In the genomic region with DNA sequence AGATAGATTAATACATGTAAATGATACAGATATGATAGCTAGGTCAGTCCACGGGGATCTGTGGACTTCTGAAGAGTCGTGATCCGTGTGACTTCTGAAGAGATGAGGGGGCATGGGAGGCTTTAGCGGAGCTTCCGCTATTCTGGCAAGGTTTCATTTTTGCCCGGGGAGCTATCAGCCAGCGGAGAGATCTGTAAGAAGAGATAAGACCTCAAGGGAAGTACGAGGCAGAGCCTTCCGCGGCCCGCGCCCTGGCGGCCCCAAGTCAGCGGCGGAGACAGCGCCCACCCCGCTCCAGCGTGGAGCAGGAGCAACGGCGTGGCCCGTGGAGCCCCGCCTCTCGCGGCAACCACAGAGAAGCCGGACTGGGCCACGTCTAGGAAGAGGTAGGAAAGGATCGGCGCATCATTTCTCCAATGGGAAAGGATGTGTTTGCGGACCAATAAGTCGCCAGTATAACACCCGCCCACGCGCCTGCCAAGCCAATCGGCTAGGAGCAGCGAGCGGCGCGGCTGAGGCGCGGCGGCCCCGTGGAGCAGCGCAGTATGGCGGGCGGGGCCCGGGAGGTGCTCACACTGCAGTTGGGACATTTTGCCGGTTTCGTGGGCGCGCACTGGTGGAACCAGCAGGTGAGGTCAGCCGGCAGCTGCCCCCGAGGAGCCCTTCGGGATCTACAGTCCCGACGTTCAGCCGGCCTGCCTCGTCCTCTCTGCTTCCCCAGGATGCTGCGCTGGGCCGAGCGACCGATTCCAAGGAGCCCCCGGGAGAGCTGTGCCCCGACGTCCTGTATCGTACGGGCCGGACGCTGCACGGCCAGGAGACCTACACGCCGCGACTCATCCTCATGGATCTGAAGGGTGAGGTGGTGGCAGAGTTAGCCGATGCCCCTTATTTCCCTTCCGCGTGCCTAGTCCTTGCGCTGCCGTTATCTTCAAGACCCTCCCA, we compare ENCODE assay signal across 1 cellular context.
TF ChIP-seq lines count a peak whose summit lies in the region.
"Not testable (repeated sequence)": the region's sequence is repeated elsewhere in the genome, so short reads cannot be mapped to it uniquely, and the experiment has no call there.

No MANE protein-coding gene starts in this region.

TF ChIP-seq in HepG2, 621 proteins besides CTCF, POLR2A, EP300 and RAD21 (continued from another document and continues in another):
- TF ChIP-seq CBX5 (CRISPR knock-in tag; IDR thresholded peaks at IDR 0.05; ENCODE audit: borderline replicate concordance) (peak; percentile 64; the same call in 1 of the 2 replicates), PHF20 (CRISPR knock-in tag; IDR thresholded peaks at IDR 0.05) (peak; percentile 74), MTA1 (CRISPR knock-in tag; IDR thresholded peaks at IDR 0.05; ENCODE audit: borderline replicate concordance) (peak; percentile 70; the same call in 1 of the 2 replicates), SRY (CRISPR knock-in tag; IDR thresholded peaks at IDR 0.05) (peak; percentile 56; the same call in 1 of the 2 replicates), GATAD1 (CRISPR knock-in tag; IDR thresholded peaks at IDR 0.05) (peak; percentile 78), TBX2 (CRISPR knock-in tag; IDR thresholded peaks at IDR 0.05; ENCODE audit: borderline replicate concordance) (peak; percentile 57), GATAD2A (CRISPR knock-in tag; IDR thresholded peaks at IDR 0.05) (peak; percentile 34; the same call in 1 of the 2 replicates), ZNF878 (CRISPR knock-in tag; IDR thresholded peaks at IDR 0.05) (0 out of 2 replicates have a peak, but pooled peaks have one; percentile 47), ZNF543 (CRISPR knock-in tag; IDR thresholded peaks at IDR 0.05) (peak; percentile 62; the same call in 1 of the 2 replicates), ZNF747 (CRISPR knock-in tag; IDR thresholded peaks at IDR 0.05; ENCODE audit: borderline replicate concordance) (0 out of 2 replicates have a peak, but pooled peaks have one; percentile 35), AKAP8 (CRISPR knock-in tag; IDR thresholded peaks at IDR 0.05) (peak; percentile 29; the same call in 1 of the 2 replicates), REPIN1 (CRISPR knock-in tag; IDR thresholded peaks at IDR 0.05; ENCODE audit: borderline replicate concordance, low read depth) (peak; percentile 72; the same call in 1 of the 2 replicates), FOSL2 (CRISPR knock-in tag; IDR thresholded peaks at IDR 0.05) (peak; percentile 21; the same call in 1 of the 2 replicates), IRX3 (CRISPR knock-in tag; IDR thresholded peaks at IDR 0.05; ENCODE audit: borderline replicate concordance, low read depth) (0 out of 2 replicates have a peak, but pooled peaks have one; percentile 22), ZNF772 (CRISPR knock-in tag; IDR thresholded peaks at IDR 0.05) (peak; percentile 76; the same call in 1 of the 2 replicates), MAZ (CRISPR knock-in tag; IDR thresholded peaks at IDR 0.05; ENCODE audit: low read depth) (peak; percentile 68), KMT2B (CRISPR knock-in tag; IDR thresholded peaks at IDR 0.05) (peak; percentile 64), DRAP1 (CRISPR knock-in tag; IDR thresholded peaks at IDR 0.05) (peak; percentile 52; the same call in 1 of the 2 replicates), ARID5B (CRISPR knock-in tag; IDR thresholded peaks at IDR 0.05) (peak; percentile 55), FOXO1 (CRISPR knock-in tag; IDR thresholded peaks at IDR 0.05) (0 out of 2 replicates have a peak, but pooled peaks have one; percentile 25), HES4 (CRISPR knock-in tag; IDR thresholded peaks at IDR 0.05; ENCODE audit: borderline replicate concordance) (0 out of 2 replicates have a peak, but pooled peaks have one; percentile 46), MAX (IDR thresholded peaks at IDR 0.05) (peak; percentile 68), ZNF691 (CRISPR knock-in tag; IDR thresholded peaks at IDR 0.05; ENCODE audit: borderline replicate concordance, low read depth) (peak; percentile 80; the same call in 1 of the 2 replicates), HNF1A (CRISPR knock-in tag; IDR thresholded peaks at IDR 0.05; ENCODE audit: borderline replicate concordance) (0 out of 2 replicates have a peak, but pooled peaks have one; percentile 25), ZFY (CRISPR knock-in tag; IDR thresholded peaks at IDR 0.05) (peak; percentile 67)
- TF ChIP-seq, protein P1, sequence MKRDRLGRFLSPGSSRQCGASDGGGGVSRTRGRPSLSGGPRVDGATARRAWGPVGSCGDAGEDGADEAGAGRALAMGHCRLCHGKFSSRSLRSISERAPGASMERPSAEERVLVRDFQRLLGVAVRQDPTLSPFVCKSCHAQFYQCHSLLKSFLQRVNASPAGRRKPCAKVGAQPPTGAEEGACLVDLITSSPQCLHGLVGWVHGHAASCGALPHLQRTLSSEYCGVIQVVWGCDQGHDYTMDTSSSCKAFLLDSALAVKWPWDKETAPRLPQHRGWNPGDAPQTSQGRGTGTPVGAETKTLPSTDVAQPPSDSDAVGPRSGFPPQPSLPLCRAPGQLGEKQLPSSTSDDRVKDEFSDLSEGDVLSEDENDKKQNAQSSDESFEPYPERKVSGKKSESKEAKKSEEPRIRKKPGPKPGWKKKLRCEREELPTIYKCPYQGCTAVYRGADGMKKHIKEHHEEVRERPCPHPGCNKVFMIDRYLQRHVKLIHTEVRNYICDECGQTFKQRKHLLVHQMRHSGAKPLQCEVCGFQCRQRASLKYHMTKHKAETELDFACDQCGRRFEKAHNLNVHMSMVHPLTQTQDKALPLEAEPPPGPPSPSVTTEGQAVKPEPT (CRISPR knock-in tag; IDR thresholded peaks at IDR 0.05; ENCODE audit: low read depth): peak; percentile 75; the same call in 1 of the 2 replicates
- TF ChIP-seq, protein P2, sequence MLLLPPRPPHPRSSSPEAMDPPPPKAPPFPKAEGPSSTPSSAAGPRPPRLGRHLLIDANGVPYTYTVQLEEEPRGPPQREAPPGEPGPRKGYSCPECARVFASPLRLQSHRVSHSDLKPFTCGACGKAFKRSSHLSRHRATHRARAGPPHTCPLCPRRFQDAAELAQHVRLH (CRISPR knock-in tag; IDR thresholded peaks at IDR 0.05; ENCODE audit: borderline replicate concordance, low read depth): peak; percentile 35; the same call in 1 of the 2 replicates
- TF ChIP-seq, protein P3, sequence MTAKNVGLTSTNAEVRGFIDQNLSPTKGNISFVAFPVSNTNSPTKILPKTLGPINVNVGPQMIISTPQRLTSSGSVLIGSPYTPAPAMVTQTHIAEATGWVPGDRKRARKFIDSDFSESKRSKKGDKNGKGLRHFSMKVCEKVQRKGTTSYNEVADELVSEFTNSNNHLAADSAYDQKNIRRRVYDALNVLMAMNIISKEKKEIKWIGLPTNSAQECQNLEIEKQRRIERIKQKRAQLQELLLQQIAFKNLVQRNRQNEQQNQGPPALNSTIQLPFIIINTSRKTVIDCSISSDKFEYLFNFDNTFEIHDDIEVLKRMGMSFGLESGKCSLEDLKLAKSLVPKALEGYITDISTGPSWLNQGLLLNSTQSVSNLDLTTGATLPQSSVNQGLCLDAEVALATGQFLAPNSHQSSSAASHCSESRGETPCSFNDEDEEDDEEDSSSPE (CRISPR knock-in tag; IDR thresholded peaks at IDR 0.05): 0 out of 2 replicates have a peak, but pooled peaks have one; percentile 18
- TF ChIP-seq, protein P4, sequence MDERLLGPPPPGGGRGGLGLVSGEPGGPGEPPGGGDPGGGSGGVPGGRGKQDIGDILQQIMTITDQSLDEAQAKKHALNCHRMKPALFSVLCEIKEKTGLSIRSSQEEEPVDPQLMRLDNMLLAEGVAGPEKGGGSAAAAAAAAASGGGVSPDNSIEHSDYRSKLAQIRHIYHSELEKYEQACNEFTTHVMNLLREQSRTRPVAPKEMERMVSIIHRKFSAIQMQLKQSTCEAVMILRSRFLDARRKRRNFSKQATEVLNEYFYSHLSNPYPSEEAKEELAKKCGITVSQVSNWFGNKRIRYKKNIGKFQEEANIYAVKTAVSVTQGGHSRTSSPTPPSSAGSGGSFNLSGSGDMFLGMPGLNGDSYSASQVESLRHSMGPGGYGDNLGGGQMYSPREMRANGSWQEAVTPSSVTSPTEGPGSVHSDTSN (CRISPR knock-in tag; IDR thresholded peaks at IDR 0.05): peak; percentile 43; the same call in 1 of the 2 replicates
- TF ChIP-seq MAZ (IDR thresholded peaks at IDR 0.05; ENCODE audit: borderline replicate concordance, low read depth, low read length); HNF1A (IDR thresholded peaks at IDR 0.05; ENCODE audit: low read depth): not testable (repeated sequence)
- TF ChIP-seq, protein P5, sequence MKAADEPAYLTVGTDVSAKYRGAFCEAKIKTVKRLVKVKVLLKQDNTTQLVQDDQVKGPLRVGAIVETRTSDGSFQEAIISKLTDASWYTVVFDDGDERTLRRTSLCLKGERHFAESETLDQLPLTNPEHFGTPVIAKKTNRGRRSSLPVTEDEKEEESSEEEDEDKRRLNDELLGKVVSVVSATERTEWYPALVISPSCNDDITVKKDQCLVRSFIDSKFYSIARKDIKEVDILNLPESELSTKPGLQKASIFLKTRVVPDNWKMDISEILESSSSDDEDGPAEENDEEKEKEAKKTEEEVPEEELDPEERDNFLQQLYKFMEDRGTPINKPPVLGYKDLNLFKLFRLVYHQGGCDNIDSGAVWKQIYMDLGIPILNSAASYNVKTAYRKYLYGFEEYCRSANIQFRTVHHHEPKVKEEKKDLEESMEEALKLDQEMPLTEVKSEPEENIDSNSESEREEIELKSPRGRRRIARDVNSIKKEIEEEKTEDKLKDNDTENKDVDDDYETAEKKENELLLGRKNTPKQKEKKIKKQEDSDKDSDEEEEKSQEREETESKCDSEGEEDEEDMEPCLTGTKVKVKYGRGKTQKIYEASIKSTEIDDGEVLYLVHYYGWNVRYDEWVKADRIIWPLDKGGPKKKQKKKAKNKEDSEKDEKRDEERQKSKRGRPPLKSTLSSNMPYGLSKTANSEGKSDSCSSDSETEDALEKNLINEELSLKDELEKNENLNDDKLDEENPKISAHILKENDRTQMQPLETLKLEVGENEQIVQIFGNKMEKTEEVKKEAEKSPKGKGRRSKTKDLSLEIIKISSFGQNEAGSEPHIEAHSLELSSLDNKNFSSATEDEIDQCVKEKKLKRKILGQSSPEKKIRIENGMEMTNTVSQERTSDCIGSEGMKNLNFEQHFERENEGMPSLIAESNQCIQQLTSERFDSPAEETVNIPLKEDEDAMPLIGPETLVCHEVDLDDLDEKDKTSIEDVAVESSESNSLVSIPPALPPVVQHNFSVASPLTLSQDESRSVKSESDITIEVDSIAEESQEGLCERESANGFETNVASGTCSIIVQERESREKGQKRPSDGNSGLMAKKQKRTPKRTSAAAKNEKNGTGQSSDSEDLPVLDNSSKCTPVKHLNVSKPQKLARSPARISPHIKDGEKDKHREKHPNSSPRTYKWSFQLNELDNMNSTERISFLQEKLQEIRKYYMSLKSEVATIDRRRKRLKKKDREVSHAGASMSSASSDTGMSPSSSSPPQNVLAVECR (CRISPR knock-in tag; IDR thresholded peaks at IDR 0.05; ENCODE audit: borderline replicate concordance): peak; percentile 81
